Comparison of ENCODE assay signal across 15 cellular contexts in genomic region chr20:58691405-58691772, GRCh38. TPM values are rescaled to one million over a fixed set of nuclear protein-coding genes. Genes with fewer than 3 reads are reported as not detected.
A peak's percentile ranks its signal among the peaks of the same experiment; 100 is the strongest.
DNase-seq lines count a peak whose midpoint lies in the region; ATAC-seq and TF ChIP-seq lines count a peak whose summit lies in the region.
"Had no signal": no experiment of that assay in that cellular context is flagged by ENCODE, and none has a peak within 500 bp of the region (broad histone marks: within the 10 kb centered on the region; RNA-seq: fewer than 3 reads in every experiment).

No MANE protein-coding gene starts in this region.

- H3K79me1 ChIP-seq in mesenchymal stem cell (replicated peaks; ENCODE audit: low read length, poor library complexity, severe bottlenecking): peaks cover 25% of the 10 kb centered on the region

- no peak overlapping the region for H2BK5ac ChIP-seq in mesenchymal stem cell (ENCODE audit: low read depth, low read length, poor library complexity, severe bottlenecking)

- no peak overlapping the region for H2BK120ac ChIP-seq in mesenchymal stem cell (ENCODE audit: low read depth, low read length)

- H4K8ac ChIP-seq in mesenchymal stem cell (ENCODE audit: low read length): no peak overlapping the region

- peak overlapping the region in 1 of 2 experiments; percentile 46 for H3K18ac ChIP-seq in mesenchymal stem cell (ENCODE audit: low read depth in 1 of 2, low read length in 2 of 2)

- no peak overlapping the region for H2AFZ ChIP-seq in mesenchymal stem cell (ENCODE audit: low read depth, low read length)

- WGBS in mesenchymal stem cell: no CpG with 5 or more reads among the region's 2 CpGs
- WGBS in spleen, 5 donors: 58 to 82% (median 73%) methylated on average over 2 of the region's 2 CpGs

- no peak overlapping the region for H3K4me3 ChIP-seq in mesenchymal stem cell (ENCODE audit: insufficient read depth in 1 of 2, low read depth in 1 of 2, low read length in 2 of 2)
- no peak overlapping the region for H3K4me3 ChIP-seq in spleen

- TF ChIP-seq POLR2A in spleen (IDR thresholded peaks at IDR 0.05): no peak

- intact Hi-C loops in spleen (cut with DNase I; ENCODE audit: low total_unique reads): no loop called here

- no peak overlapping the region for H3K14ac ChIP-seq in mesenchymal stem cell (ENCODE audit: low read length in 2 of 2)

- H3K27me3 Mint-ChIP-seq in T-helper 2 cell treated with Interferon-gamma antibody and Interleukin-4, amounts not matched to agents 5 μg/mL and 100 μg/mL, for 36 hours (ENCODE audit: low read depth): no peaks in the 10 kb centered on the region
- no peaks in the 10 kb centered on the region for H3K27me3 Mint-ChIP-seq in T-helper 17 cell

- peaks cover 26 to 28% of the 10 kb centered on the region in 2 experiments for H3K36me3 ChIP-seq in mesenchymal stem cell (ENCODE audit: control insufficient read depth in 1 of 2, insufficient read depth in 2 of 2, low read depth in 1 of 2, low read length in 2 of 2)
- H3K36me3 ChIP-seq in spleen: peaks cover 0 to 20% (median 10%) of the 10 kb centered on the region in 6 donors

- H3K27me3 ChIP-seq in mesenchymal stem cell (ENCODE audit: control insufficient read depth in 1 of 2, insufficient read depth in 1 of 2, low read length in 2 of 2): no peaks in the 10 kb centered on the region
- no peaks in the 10 kb centered on the region for H3K27me3 ChIP-seq in spleen (replicated peaks in 1 of 7)

- peak overlapping the region; percentile 67 for H3K27ac Mint-ChIP-seq in T-helper 2 cell treated with Interferon-gamma antibody and Interleukin-4, amounts not matched to agents 5 μg/mL and 100 μg/mL, for 36 hours
- peak overlapping the region; percentile 91 for H3K27ac Mint-ChIP-seq in T-helper 17 cell

- no peak overlapping the region for H2BK12ac ChIP-seq in mesenchymal stem cell (ENCODE audit: low read length in 2 of 2)

- peak overlapping the region; percentile 67 for H2AK5ac ChIP-seq in mesenchymal stem cell (ENCODE audit: low read length, severe bottlenecking)

- no peak overlapping the region for H4K91ac ChIP-seq in mesenchymal stem cell (ENCODE audit: low read length)

- H3K9me3 ChIP-seq in T-helper 17 cell (ENCODE audit: control insufficient read depth, low read length, poor library complexity, severe bottlenecking) (no peaks in the 10 kb centered on the region), mesenchymal stem cell (ENCODE audit: control insufficient read depth, low read length) (no peaks in the 10 kb centered on the region), spleen (no peaks in the 10 kb centered on the region)
- H3K9me3 ChIP-seq: SK-N-SH had no signal

- no peak overlapping the region for H3K4me2 ChIP-seq in mesenchymal stem cell (ENCODE audit: low read length, poor library complexity, severe bottlenecking)
- H3K4me2 ChIP-seq: SK-N-SH had no signal

- no peak overlapping the region for H3K23ac ChIP-seq in mesenchymal stem cell (ENCODE audit: low read length in 2 of 2)

- ATAC-seq in T-helper 17 cell: no peak

- H3K4me1 ChIP-seq in mesenchymal stem cell (ENCODE audit: control insufficient read depth, insufficient read depth, low read depth, low read length) (peaks cover 32% of the 10 kb centered on the region), spleen (peaks cover 7 to 55% (median 38%) of the 10 kb centered on the region in 6 donors)

- H2BK15ac ChIP-seq in mesenchymal stem cell (ENCODE audit: low read depth, poor library complexity, severe bottlenecking): no peak overlapping the region

- no peaks in the 10 kb centered on the region for H3K9me3 Mint-ChIP-seq in T-helper 2 cell treated with Interferon-gamma antibody and Interleukin-4, amounts not matched to agents 5 μg/mL and 100 μg/mL, for 36 hours

- TF ChIP-seq CTCF in spleen (IDR thresholded peaks at IDR 0.05 in 8 of 11, conservative IDR thresholded peaks at IDR 0.05 in 3 of 11): no peak

- DNase-seq in T-helper 2 cell treated with Interferon-gamma antibody and Interleukin-4, amounts not matched to agents 5 μg/mL and 100 μg/mL, for 36 hours (ENCODE audit: low spot score): no peak
- DNase-seq in T-helper 2 cell (no peak), T-helper 17 cell (no peak), mesenchymal stem cell (no peak), spleen (peak; percentile 78), SIG-M5 treated with dmso at 0.1 percent for 504 hours (lab: John Stamatoyannopoulos, UW; ENCODE audit: unreplicated experiment) (no peak), NCI-H146 (lab: John Stamatoyannopoulos, UW) (no peak), kidney glomerular epithelial cell (lab: John Stamatoyannopoulos, UW) (no peak)
- DNase-seq: cortex of kidney; DMS79; KBM-7; NCI-H2081 treated with DMSO at 0.1 percent for 48 hours; NK-92 treated with Interleukin-12 subunit alpha and Interleukin-12 subunit beta, amount 100 ng/mL, for 24 hours; occipital lobe; SK-N-SH had no signal

- H3K27ac ChIP-seq in mesenchymal stem cell (ENCODE audit: low read length, poor library complexity, severe bottlenecking) (no peak overlapping the region), spleen (peak overlapping the region; percentile 76 to 98 (median 95))

- no peak overlapping the region for H3K4me3 Mint-ChIP-seq in T-helper 2 cell treated with Interferon-gamma antibody and Interleukin-4, amounts not matched to agents 5 μg/mL and 100 μg/mL, for 36 hours
- peak overlapping the region; percentile 65 for H3K4me3 Mint-ChIP-seq in T-helper 17 cell

- H3K4ac ChIP-seq in mesenchymal stem cell (ENCODE audit: low read depth in 1 of 2, low read length in 2 of 2): no peak overlapping the region

- H3K9ac ChIP-seq in mesenchymal stem cell (ENCODE audit: low read length): peak overlapping the region; percentile 90
- H3K9ac ChIP-seq: SK-N-SH had no signal

- peaks cover 5% of the 10 kb centered on the region for H3K36me3 Mint-ChIP-seq in T-helper 2 cell treated with Interferon-gamma antibody and Interleukin-4, amounts not matched to agents 5 μg/mL and 100 μg/mL, for 36 hours (ENCODE audit: low read depth)
- peaks cover 2% of the 10 kb centered on the region for H3K36me3 Mint-ChIP-seq in T-helper 17 cell (ENCODE audit: low read depth)

- H3K4me1 Mint-ChIP-seq in T-helper 2 cell treated with Interferon-gamma antibody and Interleukin-4, amounts not matched to agents 5 μg/mL and 100 μg/mL, for 36 hours (ENCODE audit: low read depth): peaks cover 6% of the 10 kb centered on the region
- peaks cover 14% of the 10 kb centered on the region for H3K4me1 Mint-ChIP-seq in T-helper 17 cell

RNA-seq across cellular contexts. Expression of gene NPEPL1, which starts 1.2 kb away (rescaled TPM):
- total RNA-seq in T-helper 17 cell: 10 to 100 TPM; 59.2 to 64.8 TPM
- 27.4 TPM for polyA plus RNA-seq in mesenchymal stem cell (2013, experiment 1 of 2)
- 25.0 TPM for polyA plus RNA-seq in mesenchymal stem cell (2013, experiment 2 of 2)
- total RNA-seq in spleen: 10 to 100 TPM; 31.7 to 61.7 (median 56.4) TPM
- polyA plus RNA-seq in spleen: 10 to 100 TPM; 19.3 to 56.7 (median 50.6) TPM

RNA-seq across cellular contexts. Expression of gene STX16, which starts 40.3 kb away (rescaled TPM):
- total RNA-seq in T-helper 17 cell (100 to 1,000 TPM; 161 to 167 TPM), spleen (100 to 1,000 TPM in 1 of 7 donors, 10 to 100 TPM in 6; 62.6 to 105 (median 83.6) TPM)
- polyA plus RNA-seq in mesenchymal stem cell (2013, experiment 1 of 2): 42.4 TPM
- 40.7 TPM for polyA plus RNA-seq in mesenchymal stem cell (2013, experiment 2 of 2)
- 10 to 100 TPM; 34.4 to 47.3 (median 43.5) TPM for polyA plus RNA-seq in spleen
